In genomic region chr2:27582695-27583389, GRCh38 we compare ENCODE assay signal across 8 cellular contexts. TPM values are rescaled to one million over a fixed set of nuclear protein-coding genes. Genes with fewer than 3 reads are reported as not detected.
A peak's percentile ranks its signal among the peaks of the same experiment; 100 is the strongest.
DNase-seq lines count a peak whose midpoint lies in the region; ATAC-seq lines count a peak whose summit lies in the region.

Gene ZNF512 (plus strand): TSS chr2:27583042. CDS start chr2:27583113, 71 bp downstream.

- peak within 1 kb of the TSS; percentile 70 for H3K4me2 ChIP-seq in mesendoderm (ENCODE audit: low read length)

- H3K4ac ChIP-seq in mesendoderm (ENCODE audit: low read depth, low read length) = peak within 1 kb of the TSS; percentile 20

- H4K5ac ChIP-seq in mesendoderm (ENCODE audit: low read length) = peak within 1 kb of the TSS; percentile 21

- peaks cover 38% of the 10 kb centered on the region for H3K79me2 ChIP-seq in mesendoderm (ENCODE audit: control insufficient read depth, insufficient read depth, low read length)

- DNase-seq in COLO829 (ENCODE audit: low spot score) (peak; percentile 70), HS-5 (ENCODE audit: low read depth) (peak; percentile 60), NOMO-1 (lab: John Stamatoyannopoulos, UW; ENCODE audit: unreplicated experiment in 2 of 2) (peak; percentile 94), mesendoderm (peak; percentile 97)
- DNase-seq in activated CD8-positive, alpha-beta memory T cell treated with anti-CD3 and anti-CD28 coated beads for 4 hours (ENCODE audit: low read depth in 2 of 2) = peak; percentile 58 to 72
- DNase-seq in stimulated activated CD8-positive, alpha-beta memory T cell treated with anti-CD3 and anti-CD28 coated beads, Interleukin-12 subunit alpha, Interleukin-12 subunit beta, amount 100 ng/mL, for 4 hours (ENCODE audit: low read depth) = peak; percentile 71

- peaks cover 10% of the 10 kb centered on the region for H3K4me1 ChIP-seq in mesendoderm (ENCODE audit: control insufficient read depth, low read depth, low read length)

- peak; percentile 81 for ATAC-seq in GM19468 (IDR thresholded peaks at IDR 0.05; ENCODE audit: extremely low read depth, unreplicated experiment)

- H3K9ac ChIP-seq in mesendoderm (ENCODE audit: low read length) = peak within 1 kb of the TSS; percentile 85

- H2AK5ac ChIP-seq in mesendoderm (ENCODE audit: low read length) = peak within 1 kb of the TSS; percentile 12

- no peaks in the 10 kb centered on the region for H3K27me3 ChIP-seq in mesendoderm (ENCODE audit: insufficient read depth, low read length, poor library complexity)

- H2BK5ac ChIP-seq in mesendoderm (ENCODE audit: low read length) = no peak within 1 kb of the TSS

- in situ Hi-C loops in endometrial microvascular endothelial cells (cut with HindIII; ENCODE audit: inconsistent ontology term, low pct_unique_long_range_greater_than_20kb, low sequenced_read_pairs) = no loop called here

- peak within 1 kb of the TSS; percentile 90 for H3K4me3 ChIP-seq in mesendoderm (ENCODE audit: low read length)

- peak within 1 kb of the TSS; percentile 94 for H3K56ac ChIP-seq in mesendoderm (ENCODE audit: low read length)

- H3K27ac ChIP-seq in mesendoderm (ENCODE audit: low read depth, low read length) = no peak within 1 kb of the TSS

- H2BK15ac ChIP-seq in mesendoderm (replicated peaks; ENCODE audit: low read depth) = no peak within 1 kb of the TSS

- no peak within 1 kb of the TSS for H3K18ac ChIP-seq in mesendoderm (ENCODE audit: low read length)

- H4K8ac ChIP-seq in mesendoderm (ENCODE audit: low read depth, low read length) = peak within 1 kb of the TSS; percentile 93

- no CpG with 5 or more reads among the region's 38 CpGs for WGBS in mesendoderm (ENCODE audit: extremely low coverage, insufficient coverage, low lambda C conversion rate)

- no peak within 1 kb of the TSS for H2BK120ac ChIP-seq in mesendoderm (ENCODE audit: low read depth, low read length)

- peaks cover 15% of the 10 kb centered on the region for H3K79me1 ChIP-seq in mesendoderm (ENCODE audit: low read length)

- no peaks in the 10 kb centered on the region for H3K36me3 ChIP-seq in mesendoderm (ENCODE audit: control insufficient read depth, insufficient read depth, low read length)

- no peak within 1 kb of the TSS for H3K23ac ChIP-seq in mesendoderm (ENCODE audit: low read length)

RNA-seq across cellular contexts. Expression of gene ZNF512, which starts in this region (rescaled TPM):
- 70.3 TPM for total RNA-seq in endometrial microvascular endothelial cells (ENCODE audit: inconsistent ontology term)
- 25.1 TPM for polyA plus RNA-seq in mesendoderm (2013, experiment 1 of 2)
- polyA plus RNA-seq in mesendoderm (2013, experiment 2 of 2) = 26.0 TPM
